Comparison of ENCODE assay signal across 29 cellular contexts in the genomic region with DNA sequence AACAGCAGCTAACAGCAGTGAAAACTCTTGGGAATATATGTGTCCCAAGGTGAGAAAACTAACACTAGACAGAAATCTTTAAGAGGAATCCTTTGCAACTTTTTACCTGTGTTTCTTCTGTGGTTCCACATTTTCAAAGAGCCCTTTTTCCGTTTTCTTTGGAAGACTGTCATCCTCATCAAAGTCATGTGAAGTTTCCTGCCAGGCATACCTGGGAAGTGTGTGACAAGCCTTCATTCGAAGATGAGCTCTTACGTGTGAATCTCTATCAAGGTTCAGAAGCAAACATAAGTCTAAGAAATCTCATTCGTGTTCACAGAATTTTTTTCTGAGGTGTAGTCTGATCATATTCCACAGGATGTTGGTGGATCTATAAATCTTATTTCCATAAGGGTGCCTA.
DNase-seq lines count a peak whose midpoint lies in the region; TF ChIP-seq lines count a peak whose summit lies in the region.
"Had no signal": no experiment of that assay in that cellular context is flagged by ENCODE, and none has a peak within 500 bp of the region (broad histone marks: within the 10 kb centered on the region; RNA-seq: fewer than 3 reads in every experiment).

No MANE protein-coding gene starts in this region.

- H3K36me3 ChIP-seq in neural cell (ENCODE audit: insufficient read depth, low read length), result no peaks in the 10 kb centered on the region
- no peaks in the 10 kb centered on the region for H3K36me3 ChIP-seq in right atrium auricular region
- H3K36me3 ChIP-seq: BE2C; BLaER1; BLaER1 treated with 17β-estradiol and CSF1 and Interleukin-3, amounts not matched to agents 10 nM and 100 nM had no signal

- H3K4me3 ChIP-seq in neural cell (ENCODE audit: low read length), result peak overlapping the region; percentile 2
- H3K4me3 ChIP-seq in right atrium auricular region, result no peak overlapping the region
- H3K4me3 ChIP-seq: A549; BLaER1; BLaER1 treated with 17β-estradiol and CSF1 and Interleukin-3, amounts not matched to agents 10 nM and 100 nM had no signal

- H3F3A ChIP-seq in neural cell (ENCODE audit: insufficient read depth, low read length, poor library complexity, severe bottlenecking), result no peaks in the 10 kb centered on the region

- H3K27ac ChIP-seq in neural cell (ENCODE audit: low read length), result peak overlapping the region; percentile 15
- no peak overlapping the region for H3K27ac ChIP-seq in right atrium auricular region
- H3K27ac ChIP-seq: 22Rv1, A549, BLaER1, C4-2B had no signal

- no peaks in the 10 kb centered on the region for H3K79me2 ChIP-seq in neural cell (replicated peaks; ENCODE audit: insufficient read depth, low read length)

- H3K27me3 ChIP-seq in neural cell (ENCODE audit: insufficient read depth, low read depth, low read length) (no peaks in the 10 kb centered on the region), right atrium auricular region (no peaks in the 10 kb centered on the region)
- H3K27me3 ChIP-seq: BE2C; BLaER1; BLaER1 treated with 17β-estradiol and CSF1 and Interleukin-3, amounts not matched to agents 10 nM and 100 nM had no signal

- TF ChIP-seq CTCF in neural cell (IDR thresholded peaks at IDR 0.05; ENCODE audit: poor library complexity, severe bottlenecking), result no peak
- TF ChIP-seq CTCF in right atrium auricular region (IDR thresholded peaks at IDR 0.05), result no peak

- peaks cover 0 to 6% of the 10 kb centered on the region in 2 donors for H3K4me1 ChIP-seq in right atrium auricular region
- H3K4me1 ChIP-seq: A549, BE2C, Caco-2 had no signal

- H3K9me2 ChIP-seq in neural cell (ENCODE audit: insufficient read depth, low read length), result no peaks in the 10 kb centered on the region

- H3K4me2 ChIP-seq in neural cell (ENCODE audit: low read length), result no peak overlapping the region
- H3K4me2 ChIP-seq: A549, BLaER1 had no signal

- H3K9me3 ChIP-seq in neural cell (ENCODE audit: low read length) (no peaks in the 10 kb centered on the region), right atrium auricular region (no peaks in the 10 kb centered on the region)
- H3K9me3 ChIP-seq: A549; BE2C; BLaER1; BLaER1 treated with 17β-estradiol and CSF1 and Interleukin-3, amounts not matched to agents 10 nM and 100 nM; Caco-2 had no signal

- peak; percentile 89 for TF ChIP-seq EP300 in neural cell (conservative IDR thresholded peaks at IDR 0.05; ENCODE audit: poor library complexity, severe bottlenecking)

- H4K20me1 ChIP-seq in neural cell (ENCODE audit: insufficient read depth), result no peaks in the 10 kb centered on the region
- H4K20me1 ChIP-seq: BLaER1; BLaER1 treated with 17β-estradiol and CSF1 and Interleukin-3, amounts not matched to agents 10 nM and 100 nM had no signal

- DNase-seq in NCI-H69 (lab: John Stamatoyannopoulos, UW), result peak; percentile 23
- no peak for DNase-seq in right atrium auricular region (ENCODE audit: low spot score)
- no peak for DNase-seq in NCI-H345 (lab: John Stamatoyannopoulos, UW)
- DNase-seq: 8988T; ACHN; AML-193; BE2C; C1 segment of cervical spinal cord; Caco-2; Calu3; CD4-positive, alpha-beta memory T cell; CD4-positive, alpha-beta T cell; CD4-positive, CD25-positive, alpha-beta regulatory T cell; CD8-positive, alpha-beta memory T cell; CD8-positive, alpha-beta T cell; COR-L47; DMS 273 treated with DMSO at 0.1 percent for 48 hours; DMS153; DMS53; DMS79; DMS79 treated with DMSO at 0.1 percent for 48 hours; DND-41; EL had no signal

- no peak overlapping the region for H2AFZ ChIP-seq in neural cell (ENCODE audit: low read depth, low read length)

- no peak for TF ChIP-seq RAD21 in neural cell (conservative IDR thresholded peaks at IDR 0.05)

- peak overlapping the region; percentile 1 for H3K9ac ChIP-seq in neural cell (ENCODE audit: low read length)
- H3K9ac ChIP-seq: BLaER1; BLaER1 treated with 17β-estradiol and CSF1 and Interleukin-3, amounts not matched to agents 10 nM and 100 nM had no signal

TF ChIP-seq in neural cell, 6 proteins besides CTCF, POLR2A, EP300 and RAD21:
- TF ChIP-seq, protein P1, sequence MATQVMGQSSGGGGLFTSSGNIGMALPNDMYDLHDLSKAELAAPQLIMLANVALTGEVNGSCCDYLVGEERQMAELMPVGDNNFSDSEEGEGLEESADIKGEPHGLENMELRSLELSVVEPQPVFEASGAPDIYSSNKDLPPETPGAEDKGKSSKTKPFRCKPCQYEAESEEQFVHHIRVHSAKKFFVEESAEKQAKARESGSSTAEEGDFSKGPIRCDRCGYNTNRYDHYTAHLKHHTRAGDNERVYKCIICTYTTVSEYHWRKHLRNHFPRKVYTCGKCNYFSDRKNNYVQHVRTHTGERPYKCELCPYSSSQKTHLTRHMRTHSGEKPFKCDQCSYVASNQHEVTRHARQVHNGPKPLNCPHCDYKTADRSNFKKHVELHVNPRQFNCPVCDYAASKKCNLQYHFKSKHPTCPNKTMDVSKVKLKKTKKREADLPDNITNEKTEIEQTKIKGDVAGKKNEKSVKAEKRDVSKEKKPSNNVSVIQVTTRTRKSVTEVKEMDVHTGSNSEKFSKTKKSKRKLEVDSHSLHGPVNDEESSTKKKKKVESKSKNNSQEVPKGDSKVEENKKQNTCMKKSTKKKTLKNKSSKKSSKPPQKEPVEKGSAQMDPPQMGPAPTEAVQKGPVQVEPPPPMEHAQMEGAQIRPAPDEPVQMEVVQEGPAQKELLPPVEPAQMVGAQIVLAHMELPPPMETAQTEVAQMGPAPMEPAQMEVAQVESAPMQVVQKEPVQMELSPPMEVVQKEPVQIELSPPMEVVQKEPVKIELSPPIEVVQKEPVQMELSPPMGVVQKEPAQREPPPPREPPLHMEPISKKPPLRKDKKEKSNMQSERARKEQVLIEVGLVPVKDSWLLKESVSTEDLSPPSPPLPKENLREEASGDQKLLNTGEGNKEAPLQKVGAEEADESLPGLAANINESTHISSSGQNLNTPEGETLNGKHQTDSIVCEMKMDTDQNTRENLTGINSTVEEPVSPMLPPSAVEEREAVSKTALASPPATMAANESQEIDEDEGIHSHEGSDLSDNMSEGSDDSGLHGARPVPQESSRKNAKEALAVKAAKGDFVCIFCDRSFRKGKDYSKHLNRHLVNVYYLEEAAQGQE (IDR thresholded peaks at IDR 0.05; ENCODE audit: borderline replicate concordance), result peak; percentile 85
- TF ChIP-seq POLR2AphosphoS5 (IDR thresholded peaks at IDR 0.05) (peak; percentile 56), MXI1 (conservative IDR thresholded peaks at IDR 0.05; ENCODE audit: poor library complexity, severe bottlenecking) (no peak)
TF ChIP-seq in neural cell: peak in this region for 2.
